Comparison of ENCODE assay signal across 13 cellular contexts in the genomic region with DNA sequence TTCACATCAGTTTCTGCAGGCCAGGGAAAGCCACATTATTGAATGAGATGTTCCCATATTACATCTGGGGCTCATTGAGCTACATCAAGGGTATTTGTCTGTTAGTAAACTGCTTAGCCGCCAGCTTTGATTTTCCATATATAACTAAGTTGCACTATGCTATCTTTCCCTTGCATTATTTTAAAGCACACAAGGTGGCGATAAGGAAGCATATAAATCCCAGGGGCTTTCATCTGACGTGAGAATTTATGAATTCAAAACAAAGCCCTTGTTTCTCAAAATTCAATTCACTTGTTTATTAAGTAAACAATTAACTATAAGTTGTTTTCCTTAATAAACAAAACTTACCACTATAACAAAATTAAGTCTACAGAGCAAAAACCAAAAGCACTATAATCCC.
DNase-seq lines count a peak whose midpoint lies in the region; ATAC-seq and TF ChIP-seq lines count a peak whose summit lies in the region.
"Had no signal": no experiment of that assay in that cellular context is flagged by ENCODE, and none has a peak within 500 bp of the region (broad histone marks: within the 10 kb centered on the region; RNA-seq: fewer than 3 reads in every experiment).

No MANE protein-coding gene starts in this region.

- H3K27ac ChIP-seq in HCT116 (ENCODE audit: low read depth, low read length), result no peak overlapping the region
- no peak overlapping the region for H3K27ac ChIP-seq in endodermal cell (ENCODE audit: low read depth, low read length)
- H3K27ac ChIP-seq in thyroid gland, result no peak overlapping the region

- 89% methylated on average over 3 of the region's 3 CpGs; no CpG with 5 or more reads in 1 of the 2 experiments for WGBS in endodermal cell (ENCODE audit: insufficient coverage in 1 of 2, insufficient read length in 1 of 2), 2 experiments
- WGBS in thyroid gland, 2 donors, result 54 to 59% methylated on average over 3 of the region's 3 CpGs

- no peaks in the 10 kb centered on the region for H3K79me2 ChIP-seq in HCT116 (ENCODE audit: insufficient read depth, low read length)

- no peak overlapping the region for H3K4me3 Mint-ChIP-seq in endodermal cell
- H3K4me3 Mint-ChIP-seq: CD14-positive monocyte, memory B cell had no signal

- no peaks in the 10 kb centered on the region for H3K4me1 Mint-ChIP-seq in endodermal cell
- H3K4me1 Mint-ChIP-seq: CD14-positive monocyte, memory B cell had no signal

- CTCF ChIA-PET in HCT116 (lab: Charles Lee), result interaction anchor here (0.5 kb wide), 1 partner anchor 670 kb away, joined by 4 read pairs; no protein-coding TSS in a partner anchor

- no peak for ATAC-seq in HCT116
- no peak for ATAC-seq in GM21390 (IDR thresholded peaks at IDR 0.05; ENCODE audit: unreplicated experiment)
- ATAC-seq: activated CD4-positive, CD25-positive, alpha-beta regulatory T cell treated with anti-CD3 and anti-CD28 coated beads, Interleukin-2, amount 50 U/mL, for 24 hours; stimulated activated naive CD8-positive, alpha-beta T cell treated with anti-CD3 and anti-CD28 coated beads, Interleukin-15, Interleukin-2, amounts not matched to agents 100 U/mL and 50 U/mL, for 24 hours had no signal

- no peaks in the 10 kb centered on the region for H3K9me3 Mint-ChIP-seq in endodermal cell
- H3K9me3 Mint-ChIP-seq: memory B cell had no signal

- no peaks in the 10 kb centered on the region for H3K27me3 Mint-ChIP-seq in endodermal cell (ENCODE audit: insufficient read depth)

- H3K4me1 ChIP-seq in HCT116 (ENCODE audit: control insufficient read depth in 1 of 2, insufficient read depth in 2 of 2, low read length in 2 of 2) (no peaks in the 10 kb centered on the region), endodermal cell (ENCODE audit: control insufficient read depth, insufficient read depth, low read length) (no peaks in the 10 kb centered on the region), thyroid gland (no peaks in the 10 kb centered on the region)

- no peaks in the 10 kb centered on the region for H4K20me1 ChIP-seq in HCT116 (ENCODE audit: insufficient read depth)

- TF ChIP-seq CTCF in HCT116 (IDR thresholded peaks at IDR 0.05 in 2 of 3, conservative IDR thresholded peaks at IDR 0.05 in 1 of 3; ENCODE audit: borderline replicate concordance in 1 of 3, insufficient read depth in 1 of 3, low read depth in 2 of 3, low read length in 2 of 3) (peak in 1 of 3 experiments; percentile 27; a peak in 2 of 6 replicates), endodermal cell (conservative IDR thresholded peaks at IDR 0.05) (peak; percentile 45), thyroid gland (IDR thresholded peaks at IDR 0.05) (no peak)

- H3K27ac Mint-ChIP-seq in endodermal cell, result no peak overlapping the region
- H3K27ac Mint-ChIP-seq: CD14-positive monocyte, memory B cell had no signal

- TF ChIP-seq POLR2A in HCT116 (IDR thresholded peaks at IDR 0.05; ENCODE audit: borderline replicate concordance, extremely low read depth, insufficient read depth, insufficient read length), result no peak
- TF ChIP-seq POLR2A in thyroid gland (IDR thresholded peaks at IDR 0.05), result no peak

- H3K4me3 ChIP-seq in HCT116 (replicated peaks in 1 of 2; ENCODE audit: low read depth in 1 of 2, low read length in 2 of 2) (no peak overlapping the region), endodermal cell (ENCODE audit: low read length) (no peak overlapping the region), thyroid gland (replicated peaks in 1 of 3) (no peak overlapping the region)

- no peak overlapping the region for H3K4me2 ChIP-seq in HCT116 (ENCODE audit: low read length)

- DNase-seq in ACHN (peak; percentile 29), HCT116 (ENCODE audit: low read depth, low spot score) (no peak), NCI-H69 (lab: John Stamatoyannopoulos, UW) (peak; percentile 79), endodermal cell (no peak), COLO668 (lab: John Stamatoyannopoulos, UW; ENCODE audit: unreplicated experiment) (no peak), thyroid gland (no peak)
- DNase-seq in stimulated activated CD4-positive, alpha-beta T cell treated with anti-CD3 and anti-CD28 coated beads, Interleukin-15, amount 100 ng/mL, for 24 hours, result no peak
- DNase-seq: stimulated activated CD4-positive, alpha-beta T cell treated with anti-CD3 and anti-CD28 coated beads, Interleukin-2, amount 100 ng/mL, for 48 hours; stimulated activated naive CD8-positive, alpha-beta T cell treated with anti-CD3 and anti-CD28 coated beads, Interleukin-15, Interleukin-2, amounts not matched to agents 100 U/mL and 50 U/mL, for 24 hours had no signal

- POLR2A ChIA-PET in HCT116 (lab: Charles Lee), result no interaction called here

- H3K36me3 ChIP-seq in HCT116 (ENCODE audit: control insufficient read depth in 1 of 2, insufficient read depth in 2 of 2, low read length in 2 of 2) (no peaks in the 10 kb centered on the region), endodermal cell (ENCODE audit: control insufficient read depth, insufficient read depth, low read length) (no peaks in the 10 kb centered on the region), thyroid gland (no peaks in the 10 kb centered on the region)

- H2AFZ ChIP-seq in HCT116 (ENCODE audit: low read depth, low read length, poor library complexity, severe bottlenecking), result no peak overlapping the region

- H3K27me3 ChIP-seq in HCT116 (ENCODE audit: insufficient read depth, low read length) (no peaks in the 10 kb centered on the region), endodermal cell (ENCODE audit: control insufficient read depth, insufficient read depth, low read length, poor library complexity, severe bottlenecking) (no peaks in the 10 kb centered on the region), thyroid gland (no peaks in the 10 kb centered on the region)

- 0 out of 2 replicates have a peak, but pooled peaks have one; percentile 16 for TF ChIP-seq RAD21 in HCT116 (IDR thresholded peaks at IDR 0.05; ENCODE audit: low read depth)

- H3K9me2 ChIP-seq in HCT116 (ENCODE audit: insufficient read depth), result no peaks in the 10 kb centered on the region

- intact Hi-C loops in HCT116 (cut with micrococcal nuclease) (no loop called here), thyroid gland (cut with DNase I) (no loop called here)

- no peak overlapping the region for H3K9ac ChIP-seq in HCT116 (ENCODE audit: low read length)
- H3K9ac ChIP-seq in endodermal cell (ENCODE audit: extremely low read depth, low read length, poor library complexity, severe bottlenecking), result no peak overlapping the region

- in situ Hi-C loops in ACHN (cut with HindIII; ENCODE audit: low pct_ligation_motif_present, low pct_unique_long_range_greater_than_20kb, low sequenced_read_pairs), result no loop called here

- no TSS peak for BruUV-seq in HCT116 (replicated peaks; lab: Mats Ljungman, UMichigan)

- peaks cover 0 to 6% of the 10 kb centered on the region in 2 experiments; a peak in 2 of 4 replicates for H3K9me3 ChIP-seq in HCT116 (ENCODE audit: control insufficient read depth in 1 of 2, insufficient read depth in 1 of 2, low read depth in 1 of 2, low read length in 2 of 2)
- no peaks in the 10 kb centered on the region for H3K9me3 ChIP-seq in endodermal cell (ENCODE audit: control insufficient read depth, low read length)
- no peaks in the 10 kb centered on the region for H3K9me3 ChIP-seq in thyroid gland

- no peaks in the 10 kb centered on the region for H3K36me3 Mint-ChIP-seq in endodermal cell (ENCODE audit: low read depth)
- H3K36me3 Mint-ChIP-seq: CD14-positive monocyte, memory B cell had no signal

- RAD21 ChIA-PET in HCT116 (lab: Charles Lee; ENCODE audit: low non-redundant PET in 1 of 2, low total read pairs in 2 of 2, uncharacterized antibody in 2 of 2, unreplicated experiment in 2 of 2), result no interaction called here

TF ChIP-seq in HCT116, 20 proteins besides CTCF, POLR2A, EP300 and RAD21:
- no peak for TF ChIP-seq ZNF274 (IDR thresholded peaks at IDR 0.05; ENCODE audit: low read depth, low read length)
- TF ChIP-seq, protein P1, sequence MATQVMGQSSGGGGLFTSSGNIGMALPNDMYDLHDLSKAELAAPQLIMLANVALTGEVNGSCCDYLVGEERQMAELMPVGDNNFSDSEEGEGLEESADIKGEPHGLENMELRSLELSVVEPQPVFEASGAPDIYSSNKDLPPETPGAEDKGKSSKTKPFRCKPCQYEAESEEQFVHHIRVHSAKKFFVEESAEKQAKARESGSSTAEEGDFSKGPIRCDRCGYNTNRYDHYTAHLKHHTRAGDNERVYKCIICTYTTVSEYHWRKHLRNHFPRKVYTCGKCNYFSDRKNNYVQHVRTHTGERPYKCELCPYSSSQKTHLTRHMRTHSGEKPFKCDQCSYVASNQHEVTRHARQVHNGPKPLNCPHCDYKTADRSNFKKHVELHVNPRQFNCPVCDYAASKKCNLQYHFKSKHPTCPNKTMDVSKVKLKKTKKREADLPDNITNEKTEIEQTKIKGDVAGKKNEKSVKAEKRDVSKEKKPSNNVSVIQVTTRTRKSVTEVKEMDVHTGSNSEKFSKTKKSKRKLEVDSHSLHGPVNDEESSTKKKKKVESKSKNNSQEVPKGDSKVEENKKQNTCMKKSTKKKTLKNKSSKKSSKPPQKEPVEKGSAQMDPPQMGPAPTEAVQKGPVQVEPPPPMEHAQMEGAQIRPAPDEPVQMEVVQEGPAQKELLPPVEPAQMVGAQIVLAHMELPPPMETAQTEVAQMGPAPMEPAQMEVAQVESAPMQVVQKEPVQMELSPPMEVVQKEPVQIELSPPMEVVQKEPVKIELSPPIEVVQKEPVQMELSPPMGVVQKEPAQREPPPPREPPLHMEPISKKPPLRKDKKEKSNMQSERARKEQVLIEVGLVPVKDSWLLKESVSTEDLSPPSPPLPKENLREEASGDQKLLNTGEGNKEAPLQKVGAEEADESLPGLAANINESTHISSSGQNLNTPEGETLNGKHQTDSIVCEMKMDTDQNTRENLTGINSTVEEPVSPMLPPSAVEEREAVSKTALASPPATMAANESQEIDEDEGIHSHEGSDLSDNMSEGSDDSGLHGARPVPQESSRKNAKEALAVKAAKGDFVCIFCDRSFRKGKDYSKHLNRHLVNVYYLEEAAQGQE (IDR thresholded peaks at IDR 0.05; ENCODE audit: low read depth), result no peak
- no peak for TF ChIP-seq JUND (IDR thresholded peaks at IDR 0.05)
- TF ChIP-seq, protein P2, sequence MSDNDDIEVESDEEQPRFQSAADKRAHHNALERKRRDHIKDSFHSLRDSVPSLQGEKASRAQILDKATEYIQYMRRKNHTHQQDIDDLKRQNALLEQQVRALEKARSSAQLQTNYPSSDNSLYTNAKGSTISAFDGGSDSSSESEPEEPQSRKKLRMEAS (IDR thresholded peaks at IDR 0.05), result no peak
- no peak for TF ChIP-seq CBX3 (IDR thresholded peaks at IDR 0.05; ENCODE audit: low read depth)
TF ChIP-seq in HCT116: peak in this region for 0.

Comparison
In these comparisons a context has a peak if more than half of its experiments do, and no peak if none do; other contexts are left out.
1. DNase-seq: peak in ACHN (single experiment) and NCI-H69 (single experiment); none in HCT116 (single experiment), endodermal cell (single experiment), COLO668 (single experiment), stimulated activated CD4-positive, alpha-beta T cell treated with anti-CD3 and anti-CD28 coated beads, Interleukin-15, amount 100 ng/mL, for 24 hours (single experiment) and thyroid gland (0 of 2).